Comparison of ENCODE assay signal across 8 cellular contexts in the genomic region with DNA sequence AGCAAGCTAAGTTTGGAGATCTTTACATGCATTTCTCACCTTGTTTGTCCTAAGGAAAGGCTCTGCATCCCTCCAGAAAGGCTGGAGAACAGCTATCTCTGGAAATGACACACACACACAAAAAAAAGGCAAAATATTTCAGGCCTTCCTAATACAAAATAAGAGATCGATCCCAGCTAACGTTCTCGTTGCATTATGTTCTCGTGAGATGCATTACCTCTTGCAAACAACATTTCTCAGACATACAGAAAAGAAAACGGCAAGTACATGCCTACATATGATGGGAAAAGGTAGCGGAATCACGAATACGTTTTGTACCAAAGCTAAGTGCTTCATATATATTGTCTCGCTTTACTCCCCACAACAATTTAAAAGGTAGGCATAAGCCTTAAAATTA.
DNase-seq lines count a peak whose midpoint lies in the region; ATAC-seq and TF ChIP-seq lines count a peak whose summit lies in the region.

No MANE protein-coding gene starts in this region.

- peaks cover 3% of the 10 kb centered on the region for H3K9me3 Mint-ChIP-seq in nephron

- peak overlapping the region; percentile 89 for H3K4me3 ChIP-seq in choroid plexus epithelial cell (ENCODE audit: low read depth, low read length)

- no peaks in the 10 kb centered on the region for H3K27me3 Mint-ChIP-seq in nephron (ENCODE audit: low read depth)

- H3K4me3 Mint-ChIP-seq in nephron = peak overlapping the region; percentile 92 to 98 (median 96)

- no peak for TF ChIP-seq CTCF in choroid plexus epithelial cell (conservative IDR thresholded peaks at IDR 0.05; ENCODE audit: low read depth, low read length)
- no peak for TF ChIP-seq CTCF in nephron (IDR thresholded peaks at IDR 0.05; ENCODE audit: unreplicated experiment in 3 of 3)

- peaks cover 14% of the 10 kb centered on the region for H3K36me3 Mint-ChIP-seq in nephron (ENCODE audit: low read depth)

- H3K4me1 Mint-ChIP-seq in nephron = peaks cover 43% of the 10 kb centered on the region

- H3K27ac Mint-ChIP-seq in nephron = peak overlapping the region; percentile 73 to 87 (median 87)

- peak; percentile 3 for ATAC-seq in GM18858 (IDR thresholded peaks at IDR 0.05; ENCODE audit: unreplicated experiment)
- peak; percentile 1 for ATAC-seq in HG03520 (IDR thresholded peaks at IDR 0.05; ENCODE audit: unreplicated experiment)

- peak; percentile 16 for DNase-seq in choroid plexus epithelial cell (ENCODE audit: low read depth)
- no peak for DNase-seq in stimulated activated CD4-positive, alpha-beta T cell treated with anti-CD3 and anti-CD28 coated beads, Interleukin-2, amount 100 ng/mL, for 48 hours
- no peak for DNase-seq in iPS-NIHi7 (ENCODE audit: extremely low spot score)
- DNase-seq in activated effector memory CD4-positive, alpha-beta T cell treated with Interleukin-2 at 50 U/mL for 16 hours = no peak
- DNase-seq in NOMO-1 (lab: John Stamatoyannopoulos, UW; ENCODE audit: unreplicated experiment in 2 of 2) = no peak
